Comparison of ENCODE assay signal across 15 cellular contexts in the genomic region with DNA sequence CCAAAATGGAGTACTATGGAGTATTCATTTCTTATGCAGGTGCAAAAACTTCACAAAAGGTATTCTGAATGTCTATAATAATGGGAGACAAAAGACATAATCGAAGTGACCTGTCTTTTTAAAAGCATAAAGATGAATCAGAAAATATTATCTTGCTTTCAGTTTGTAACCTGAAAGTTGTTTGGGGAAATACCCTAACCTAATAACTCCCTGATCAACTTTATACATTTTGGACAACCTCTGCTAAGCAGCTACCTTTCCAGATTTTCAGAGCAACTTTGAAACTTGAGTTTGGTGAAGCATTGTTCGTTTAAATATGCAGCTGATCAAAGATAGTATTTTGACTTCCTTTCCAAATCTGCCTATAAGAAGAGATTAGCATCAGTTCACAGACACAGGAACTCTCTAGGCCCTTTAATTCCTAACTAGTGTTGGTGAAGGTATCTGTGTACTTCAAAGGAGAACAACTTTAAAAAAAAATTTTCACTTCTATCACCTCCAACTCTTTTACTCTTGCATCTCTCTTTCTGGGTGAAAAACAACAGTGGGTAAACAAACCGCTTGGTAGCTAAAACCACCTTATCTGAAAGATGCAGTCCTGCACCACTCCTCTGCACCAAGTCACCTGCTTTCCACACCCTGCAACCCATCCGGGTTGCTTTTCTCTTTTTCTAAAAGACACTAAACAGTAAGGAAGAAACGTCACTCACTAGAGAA. TPM values are rescaled to one million over a fixed set of nuclear protein-coding genes. Genes with fewer than 3 reads are reported as not detected.
A peak's percentile ranks its signal among the peaks of the same experiment; 100 is the strongest.
DNase-seq lines count a peak whose midpoint lies in the region; ATAC-seq and TF ChIP-seq lines count a peak whose summit lies in the region.
"Had no signal": no experiment of that assay in that cellular context is flagged by ENCODE, and none has a peak within 500 bp of the region (broad histone marks: within the 10 kb centered on the region; RNA-seq: fewer than 3 reads in every experiment).

No MANE protein-coding gene starts in this region.

- TF ChIP-seq CTCF in GM13976 (IDR thresholded peaks at IDR 0.05; ENCODE audit: borderline replicate concordance, control extremely low read depth, extremely low read depth, insufficient read depth, missing control alignments) (no peak), OCI-LY3 (IDR thresholded peaks at IDR 0.05; ENCODE audit: low read depth, low read length) (no peak), body of pancreas (IDR thresholded peaks at IDR 0.05) (no peak), lower lobe of right lung (IDR thresholded peaks at IDR 0.05) (no peak)

- no peaks in the 10 kb centered on the region for H3K79me2 ChIP-seq in OCI-LY3 (ENCODE audit: low read length)
- H3K79me2 ChIP-seq: hepatocyte had no signal

- peak overlapping the region; percentile 85 for H3K27ac ChIP-seq in OCI-LY3 (ENCODE audit: low read length)
- H3K27ac ChIP-seq in body of pancreas, result no peak overlapping the region
- H3K27ac ChIP-seq in lower lobe of right lung, result no peak overlapping the region
- H3K27ac ChIP-seq: GM23248, hepatocyte, neural progenitor cell, thyroid gland had no signal

- peak overlapping the region; percentile 57 for H3K4me3 ChIP-seq in OCI-LY3 (ENCODE audit: low read length)
- no peak overlapping the region for H3K4me3 ChIP-seq in body of pancreas
- no peak overlapping the region for H3K4me3 ChIP-seq in lower lobe of right lung
- H3K4me3 ChIP-seq: GM23248, hepatocyte, neural progenitor cell, thyroid gland had no signal

- H3K9me3 ChIP-seq in OCI-LY3 (ENCODE audit: insufficient read depth, low read length), result no peaks in the 10 kb centered on the region
- no peaks in the 10 kb centered on the region for H3K9me3 ChIP-seq in body of pancreas
- H3K9me3 ChIP-seq in lower lobe of right lung, result no peaks in the 10 kb centered on the region
- H3K9me3 ChIP-seq: thyroid gland had no signal

- ATAC-seq in GM19467 (IDR thresholded peaks at IDR 0.05; ENCODE audit: unreplicated experiment), result peak; percentile 23
- ATAC-seq in body of pancreas, result no peak
- ATAC-seq in lower lobe of right lung, result no peak

- H2AFZ ChIP-seq in OCI-LY3 (ENCODE audit: low read depth, low read length), result 0 out of 2 replicates have a peak overlapping the region, but pooled peaks have one; percentile 6
- H2AFZ ChIP-seq: GM23248, hepatocyte, neural progenitor cell had no signal

- H3K27me3 ChIP-seq in OCI-LY3 (ENCODE audit: low read depth, low read length), result no peaks in the 10 kb centered on the region
- no peaks in the 10 kb centered on the region for H3K27me3 ChIP-seq in body of pancreas
- no peaks in the 10 kb centered on the region for H3K27me3 ChIP-seq in lower lobe of right lung (ENCODE audit: low read depth)
- H3K27me3 ChIP-seq: hepatocyte, neural progenitor cell, thyroid gland had no signal

- in situ Hi-C loops in GM13976 (cut with MboI; ENCODE audit: low sequenced_read_pairs, unreplicated experiment), result no loop called here

- TF ChIP-seq POLR2A in erythroblast (IDR thresholded peaks at IDR 0.05; ENCODE audit: low read length) (no peak), body of pancreas (IDR thresholded peaks at IDR 0.05) (no peak)

- DNase-seq in GM13976 (ENCODE audit: low spot score), result peak; percentile 23
- peak; percentile 2 to 16 for DNase-seq in erythroblast (lab: John Stamatoyannopoulos, UW)
- no peak for DNase-seq in ecto neural progenitor cell (ENCODE audit: low spot score)
- DNase-seq in body of pancreas, result no peak
- DNase-seq in lower lobe of right lung, result no peak
- DNase-seq: caudate nucleus, GM23248, NCI-H1105, RPMI8226, thyroid gland had no signal

- intact Hi-C loops in body of pancreas (cut with DNase I), result no loop called here
- intact Hi-C loops in lower lobe of right lung (cut with DNase I), result no loop called here

- WGBS in body of pancreas, 2 donors, result 62 to 66% methylated on average over 5 of the region's 5 CpGs

- peaks cover 6% of the 10 kb centered on the region for H3K36me3 ChIP-seq in OCI-LY3 (replicated peaks; ENCODE audit: low read depth, low read length)
- no peaks in the 10 kb centered on the region for H3K36me3 ChIP-seq in body of pancreas (replicated peaks in 1 of 2; ENCODE audit: insufficient read depth in 1 of 2, low read depth in 2 of 2)
- peaks cover 16% of the 10 kb centered on the region for H3K36me3 ChIP-seq in lower lobe of right lung
- H3K36me3 ChIP-seq: neural progenitor cell, thyroid gland had no signal

- no peaks in the 10 kb centered on the region for H4K20me1 ChIP-seq in OCI-LY3 (ENCODE audit: insufficient read depth, low read length)

- H3K4me2 ChIP-seq in OCI-LY3 (ENCODE audit: low read length), result peak overlapping the region; percentile 75
- H3K4me2 ChIP-seq: hepatocyte, neural progenitor cell had no signal

- H3K9ac ChIP-seq in OCI-LY3 (ENCODE audit: low read length), result peak overlapping the region; percentile 49; the same call in 1 of the 2 replicates
- H3K9ac ChIP-seq: GM23248, neural progenitor cell had no signal

- H3K4me1 ChIP-seq in OCI-LY3 (ENCODE audit: low read length) (peaks cover 59% of the 10 kb centered on the region), body of pancreas (no peaks in the 10 kb centered on the region), lower lobe of right lung (no peaks in the 10 kb centered on the region)
- H3K4me1 ChIP-seq: neural progenitor cell, thyroid gland had no signal

RNA-seq across cellular contexts. Expression of a gene that starts 26.5 kb away (rescaled TPM):
- total RNA-seq in body of pancreas (not detected), lower lobe of right lung (1.3 TPM)
- total RNA-seq: GM23248, hepatocyte, NCI-H460, thyroid gland had no signal

Comparison
In these comparisons a context has a peak if more than half of its experiments do, and no peak if none do; other contexts are left out.
1. DNase-seq: peak in GM13976 (single experiment) and erythroblast (2 of 2); none in ecto neural progenitor cell (single experiment), body of pancreas (0 of 4) and lower lobe of right lung (single experiment).